13 cellular contexts compared by ENCODE assay signal in the genomic region with DNA sequence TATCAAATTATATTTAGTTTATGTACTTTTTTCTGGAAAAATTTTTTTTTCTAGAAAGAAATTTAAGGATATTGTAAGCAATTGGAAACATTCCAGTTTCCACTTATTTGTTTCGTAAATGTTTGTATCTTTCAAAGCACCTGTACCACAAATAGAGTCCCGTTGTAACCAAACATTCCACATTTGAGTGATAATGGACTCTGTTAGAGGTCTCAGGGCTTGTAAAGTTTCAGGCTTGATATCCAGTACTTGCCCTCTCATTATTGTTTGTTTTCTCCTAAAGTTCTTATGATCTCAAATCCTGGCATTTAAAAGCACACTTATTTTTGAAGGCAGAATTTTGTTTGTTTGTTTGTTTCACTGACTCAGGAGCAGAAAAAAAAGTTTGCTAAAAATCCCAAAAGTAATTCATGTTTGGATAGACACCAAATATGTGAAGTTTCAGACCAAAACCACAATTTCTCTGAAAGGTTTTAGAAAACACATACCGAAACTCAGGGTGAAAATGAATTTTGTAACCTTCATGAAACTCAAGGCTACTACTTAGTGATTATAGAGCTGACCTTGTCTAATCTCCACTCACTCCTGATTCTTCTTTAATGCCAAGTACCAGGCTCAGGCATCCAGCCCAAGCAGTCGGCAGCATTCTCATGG. TPM values are rescaled to one million over a fixed set of nuclear protein-coding genes. Genes with fewer than 3 reads are reported as not detected.
DNase-seq lines count a peak whose midpoint lies in the region; ATAC-seq and TF ChIP-seq lines count a peak whose summit lies in the region.
"Had no signal": no experiment of that assay in that cellular context is flagged by ENCODE, and none has a peak within 500 bp of the region (broad histone marks: within the 10 kb centered on the region; RNA-seq: fewer than 3 reads in every experiment).

No MANE protein-coding gene starts in this region.

- CTCF ChIA-PET in activated CD8-positive, alpha-beta T cell treated with anti-CD3 and anti-CD28 coated beads, Interleukin-2, amount 10 ng/mL, durations not matched to agents 7 days and 5 days (lab: Charles Lee) = no interaction called here

- POLR2A ChIA-PET in activated CD8-positive, alpha-beta T cell treated with anti-CD3 and anti-CD28 coated beads, Interleukin-2, amount 10 ng/mL, durations not matched to agents 7 days and 5 days (lab: Charles Lee) = no interaction called here

- intact Hi-C loops in left ventricle myocardium superior (cut with micrococcal nuclease) = no loop called here

- no peak for TF ChIP-seq CTCF in GM20000 (IDR thresholded peaks at IDR 0.05; ENCODE audit: extremely low read depth, missing control alignments)

- no peaks in the 10 kb centered on the region for H3K36me3 Mint-ChIP-seq in activated CD8-positive, alpha-beta T cell treated with anti-CD3 and anti-CD28 coated beads, Interleukin-2, amount 10 ng/mL, durations not matched to agents 7 days and 5 days (ENCODE audit: low read depth)
- H3K36me3 Mint-ChIP-seq: WTC11 had no signal

- no peaks in the 10 kb centered on the region for H3K9me3 Mint-ChIP-seq in activated CD8-positive, alpha-beta T cell treated with anti-CD3 and anti-CD28 coated beads, Interleukin-2, amount 10 ng/mL, durations not matched to agents 7 days and 5 days (ENCODE audit: insufficient read depth)
- H3K9me3 Mint-ChIP-seq: central memory CD8-positive, alpha-beta T cell; WTC11 had no signal

- H3K27ac Mint-ChIP-seq in activated CD8-positive, alpha-beta T cell treated with anti-CD3 and anti-CD28 coated beads, Interleukin-2, amount 10 ng/mL, durations not matched to agents 7 days and 5 days = no peak overlapping the region
- H3K27ac Mint-ChIP-seq: WTC11 had no signal

- peaks cover 14% of the 10 kb centered on the region for H3K27me3 Mint-ChIP-seq in activated CD8-positive, alpha-beta T cell treated with anti-CD3 and anti-CD28 coated beads, Interleukin-2, amount 10 ng/mL, durations not matched to agents 7 days and 5 days (ENCODE audit: low read depth)

- peak; percentile 89 for ATAC-seq in GM18511 (IDR thresholded peaks at IDR 0.05; ENCODE audit: unreplicated experiment)
- ATAC-seq in HG02884 (IDR thresholded peaks at IDR 0.05; ENCODE audit: unreplicated experiment) = peak; percentile 88
- ATAC-seq in HG03469 (IDR thresholded peaks at IDR 0.05; ENCODE audit: unreplicated experiment) = peak; percentile 81
- no peak for ATAC-seq in left ventricle myocardium superior
- ATAC-seq in activated CD8-positive, alpha-beta T cell treated with anti-CD3 and anti-CD28 coated beads, Interleukin-2, amount 10 ng/mL, durations not matched to agents 7 days and 5 days = no peak
- ATAC-seq: mucosa of descending colon, WTC11 had no signal

- H3K4me3 Mint-ChIP-seq in activated CD8-positive, alpha-beta T cell treated with anti-CD3 and anti-CD28 coated beads, Interleukin-2, amount 10 ng/mL, durations not matched to agents 7 days and 5 days = no peak overlapping the region
- H3K4me3 Mint-ChIP-seq: central memory CD8-positive, alpha-beta T cell; WTC11 had no signal

- peaks cover 11% of the 10 kb centered on the region for H3K4me1 Mint-ChIP-seq in activated CD8-positive, alpha-beta T cell treated with anti-CD3 and anti-CD28 coated beads, Interleukin-2, amount 10 ng/mL, durations not matched to agents 7 days and 5 days (ENCODE audit: low read depth)

- peak; percentile 51 for DNase-seq in GM20000 (ENCODE audit: low spot score)
- no peak for DNase-seq in NK-92 treated with Interleukin-12 subunit alpha and Interleukin-12 subunit beta, amount 100 ng/mL, for 24 hours (lab: John Stamatoyannopoulos, UW)
- DNase-seq in left ventricle myocardium superior = no peak
- DNase-seq in activated CD8-positive, alpha-beta T cell treated with anti-CD3 and anti-CD28 coated beads, Interleukin-2, amount 10 ng/mL, durations not matched to agents 7 days and 5 days = no peak
- no peak for DNase-seq in retina
- DNase-seq: GF-D8, mucosa of descending colon, transverse colon had no signal

RNA-seq across cellular contexts. Expression of gene TMEM192, which starts 5.7 kb away (rescaled TPM):
- 17.8 TPM for total RNA-seq in left ventricle myocardium superior
- 1 to 10 TPM; 6.7 to 8.4 TPM for total RNA-seq in activated CD8-positive, alpha-beta T cell treated with anti-CD3 and anti-CD28 coated beads, Interleukin-2, amount 10 ng/mL, durations not matched to agents 7 days and 5 days

Comparison
In these comparisons a context has a peak if more than half of its experiments do, and no peak if none do; other contexts are left out.
1. ATAC-seq: peak in GM18511 (single experiment), HG02884 (single experiment) and HG03469 (single experiment); none in left ventricle myocardium superior (single experiment) and activated CD8-positive, alpha-beta T cell treated with anti-CD3 and anti-CD28 coated beads, Interleukin-2, amount 10 ng/mL, durations not matched to agents 7 days and 5 days (single experiment).